Comparison of ENCODE assay signal across 20 cellular contexts in genomic region chr22:31653944-31654343, GRCh38. TPM values are rescaled to one million over a fixed set of nuclear protein-coding genes. Genes with fewer than 3 reads are reported as not detected.
DNase-seq lines count a peak whose midpoint lies in the region; ATAC-seq and TF ChIP-seq lines count a peak whose summit lies in the region.
"Had no signal": no experiment of that assay in that cellular context is flagged by ENCODE, and none has a peak within 500 bp of the region (broad histone marks: within the 10 kb centered on the region; RNA-seq: fewer than 3 reads in every experiment).

No MANE protein-coding gene starts in this region.

- intact Hi-C loops in psoas muscle (cut with DNase I) = no loop called here
- intact Hi-C loops in CD4-positive, alpha-beta T cell (cut with DNase I, micrococcal nuclease) = no loop called here

- no peak overlapping the region for H3K4me3 ChIP-seq in psoas muscle
- H3K4me3 ChIP-seq: BLaER1 treated with 17β-estradiol and CSF1 and Interleukin-3, amounts not matched to agents 10 nM and 100 nM; right lobe of liver had no signal

- POLR2A ChIA-PET in CD4-positive, alpha-beta T cell (lab: Charles Lee) = interaction anchor here (1.0 kb wide), 1 partner anchor 8 kb away, joined by 5 read pairs; the partner anchor contains the start of gene PISD

- CTCF ChIA-PET in CD4-positive, alpha-beta T cell (lab: Charles Lee) = interaction anchor here (0.9 kb wide), 1 partner anchor 9 kb away, joined by 3 read pairs; no protein-coding TSS in a partner anchor

- no peaks in the 10 kb centered on the region for H3K9me3 Mint-ChIP-seq in IgD-negative memory B cell
- H3K9me3 Mint-ChIP-seq in activated naive CD8-positive, alpha-beta T cell treated with anti-CD3 and anti-CD28 coated beads, Interleukin-2, amount 50 U/mL, for 24 hours = no peaks in the 10 kb centered on the region
- H3K9me3 Mint-ChIP-seq in CD4-positive, alpha-beta T cell = no peaks in the 10 kb centered on the region
- H3K9me3 Mint-ChIP-seq: activated T-helper 1 cell treated with anti-CD3 and anti-CD28 coated beads, Interleukin-12 subunit alpha, Interleukin-12 subunit beta, Interleukin-2, Interleukin-4 antibody, amounts not matched to agents 30 ng/mL and 10 ng/mL and 1 ng/mL, durations not matched to agents 14 hours and 24 hours and 36 hours had no signal

- H3K4me1 Mint-ChIP-seq in IgD-negative memory B cell = peaks cover 42 to 44% (median 42%) of the 10 kb centered on the region in 3 donors
- H3K4me1 Mint-ChIP-seq in activated naive CD8-positive, alpha-beta T cell treated with anti-CD3 and anti-CD28 coated beads, Interleukin-2, amount 50 U/mL, for 24 hours = peaks cover 37% of the 10 kb centered on the region
- H3K4me1 Mint-ChIP-seq in CD4-positive, alpha-beta T cell (ENCODE audit: low read depth) = peaks cover 26% of the 10 kb centered on the region

- DNase-seq in NCI-H2029 (lab: John Stamatoyannopoulos, UW) (peak; percentile 26), NCI-H2029 treated with DMSO at 0.1 percent for 48 hours (lab: John Stamatoyannopoulos, UW) (no peak), psoas muscle (no peak), UCSD-AML1 (lab: John Stamatoyannopoulos, UW; ENCODE audit: unreplicated experiment) (no peak)
- DNase-seq in activated naive CD8-positive, alpha-beta T cell treated with anti-CD3 and anti-CD28 coated beads, Interleukin-2, amount 50 U/mL, for 24 hours = no peak
- no peak for DNase-seq in CD4-positive, alpha-beta T cell
- DNase-seq: 8988T; amniotic stem cell; DMS79; left ventricle myocardium superior; MM.1S; NCI-H187; NK-92 treated with Interleukin-12 subunit alpha and Interleukin-12 subunit beta, amount 100 ng/mL, for 24 hours; right lobe of liver; SW 1271 had no signal

- no peaks in the 10 kb centered on the region for H3K27me3 Mint-ChIP-seq in IgD-negative memory B cell
- H3K27me3 Mint-ChIP-seq in activated naive CD8-positive, alpha-beta T cell treated with anti-CD3 and anti-CD28 coated beads, Interleukin-2, amount 50 U/mL, for 24 hours = no peaks in the 10 kb centered on the region
- H3K27me3 Mint-ChIP-seq in CD4-positive, alpha-beta T cell = no peaks in the 10 kb centered on the region

- peak overlapping the region; percentile 44 for H3K27ac ChIP-seq in psoas muscle
- H3K27ac ChIP-seq in CD4-positive, alpha-beta T cell (ENCODE audit: low read depth, low read length) = no peak overlapping the region
- H3K27ac ChIP-seq: BLaER1 treated with 17β-estradiol and CSF1 and Interleukin-3, amounts not matched to agents 10 nM and 100 nM; right lobe of liver had no signal

- H3K36me3 Mint-ChIP-seq in IgD-negative memory B cell = peaks cover 4% of the 10 kb centered on the region
- peaks cover 12% of the 10 kb centered on the region for H3K36me3 Mint-ChIP-seq in activated naive CD8-positive, alpha-beta T cell treated with anti-CD3 and anti-CD28 coated beads, Interleukin-2, amount 50 U/mL, for 24 hours (ENCODE audit: low read depth)
- H3K36me3 Mint-ChIP-seq in CD4-positive, alpha-beta T cell (ENCODE audit: low read depth) = peaks cover 31% of the 10 kb centered on the region

- no peaks in the 10 kb centered on the region for H3K9me3 ChIP-seq in psoas muscle
- H3K9me3 ChIP-seq in CD4-positive, alpha-beta T cell (ENCODE audit: control insufficient read depth, low read length) = no peaks in the 10 kb centered on the region
- H3K9me3 ChIP-seq: BLaER1 treated with 17β-estradiol and CSF1 and Interleukin-3, amounts not matched to agents 10 nM and 100 nM; right lobe of liver had no signal

- H3K36me3 ChIP-seq in psoas muscle (ENCODE audit: insufficient read depth in 1 of 2, low read depth in 1 of 2) = peaks cover 0 to 11% of the 10 kb centered on the region in 2 donors

- peaks cover 21% of the 10 kb centered on the region for H3K4me1 ChIP-seq in psoas muscle

- H3K27ac Mint-ChIP-seq in IgD-negative memory B cell = peak overlapping the region in 2 of 3 donors; percentile 39 to 49
- peak overlapping the region; percentile 29 for H3K27ac Mint-ChIP-seq in activated naive CD8-positive, alpha-beta T cell treated with anti-CD3 and anti-CD28 coated beads, Interleukin-2, amount 50 U/mL, for 24 hours
- H3K27ac Mint-ChIP-seq in CD4-positive, alpha-beta T cell = no peak overlapping the region
- H3K27ac Mint-ChIP-seq: activated T-helper 1 cell treated with anti-CD3 and anti-CD28 coated beads, Interleukin-12 subunit alpha, Interleukin-12 subunit beta, Interleukin-2, Interleukin-4 antibody, amounts not matched to agents 30 ng/mL and 10 ng/mL and 1 ng/mL, durations not matched to agents 14 hours and 24 hours and 36 hours had no signal

- H3K4me3 Mint-ChIP-seq in IgD-negative memory B cell = peak overlapping the region in 3 of 4 donors; percentile 51 to 77 (median 61)
- H3K4me3 Mint-ChIP-seq in activated naive CD8-positive, alpha-beta T cell treated with anti-CD3 and anti-CD28 coated beads, Interleukin-2, amount 50 U/mL, for 24 hours = no peak overlapping the region
- no peak overlapping the region for H3K4me3 Mint-ChIP-seq in CD4-positive, alpha-beta T cell
- H3K4me3 Mint-ChIP-seq: activated T-helper 1 cell treated with anti-CD3 and anti-CD28 coated beads, Interleukin-12 subunit alpha, Interleukin-12 subunit beta, Interleukin-2, Interleukin-4 antibody, amounts not matched to agents 30 ng/mL and 10 ng/mL and 1 ng/mL, durations not matched to agents 14 hours and 24 hours and 36 hours had no signal

- 36 to 45% (median 45%) methylated on average over 2 of the region's 2 CpGs for WGBS in psoas muscle, 3 donors

- no peak for TF ChIP-seq CTCF in psoas muscle (IDR thresholded peaks at IDR 0.05)
- TF ChIP-seq CTCF in CD4-positive, alpha-beta T cell (IDR thresholded peaks at IDR 0.05) = no peak

- no peaks in the 10 kb centered on the region for H3K27me3 ChIP-seq in psoas muscle (ENCODE audit: insufficient read depth in 3 of 3, low read length in 2 of 3)
- H3K27me3 ChIP-seq in CD4-positive, alpha-beta T cell (ENCODE audit: control insufficient read depth, insufficient read depth, low read length) = no peaks in the 10 kb centered on the region
- H3K27me3 ChIP-seq: BLaER1 treated with 17β-estradiol and CSF1 and Interleukin-3, amounts not matched to agents 10 nM and 100 nM; right lobe of liver had no signal

- ATAC-seq in activated naive CD8-positive, alpha-beta T cell treated with anti-CD3 and anti-CD28 coated beads, Interleukin-2, amount 50 U/mL, for 24 hours = no peak
- ATAC-seq in psoas muscle (peak; percentile 65 to 79 (median 73)), HG02973 (IDR thresholded peaks at IDR 0.05; ENCODE audit: unreplicated experiment) (no peak)
- no peak for ATAC-seq in CD4-positive, alpha-beta T cell (ENCODE audit: poor library complexity)
- ATAC-seq: left ventricle myocardium superior, Right ventricle myocardium inferior had no signal

RNA-seq across cellular contexts. Expression of gene PISD, which starts 8.1 kb away (rescaled TPM):
- polyA plus RNA-seq in IgD-negative memory B cell (20.7 TPM), psoas muscle (10 to 100 TPM; 10.2 to 18.7 (median 15.2) TPM)
- total RNA-seq in psoas muscle = 10 to 100 TPM; 11.1 to 24.2 (median 17.2) TPM
- 10 to 100 TPM; 23.4 to 25.3 TPM for total RNA-seq in CD4-positive, alpha-beta T cell

Comparison
In these comparisons a context has a peak if more than half of its experiments do, and no peak if none do; other contexts are left out.
1. H3K4me3 Mint-ChIP-seq: peak in IgD-negative memory B cell (3 of 4); none in activated naive CD8-positive, alpha-beta T cell treated with anti-CD3 and anti-CD28 coated beads, Interleukin-2, amount 50 U/mL, for 24 hours (single experiment) and CD4-positive, alpha-beta T cell (single experiment).
2. ATAC-seq: peak in psoas muscle (4 of 4); none in activated naive CD8-positive, alpha-beta T cell treated with anti-CD3 and anti-CD28 coated beads, Interleukin-2, amount 50 U/mL, for 24 hours (single experiment), CD4-positive, alpha-beta T cell (single experiment) and HG02973 (single experiment).